Comparison of ENCODE assay signal across 18 cellular contexts in the genomic region with DNA sequence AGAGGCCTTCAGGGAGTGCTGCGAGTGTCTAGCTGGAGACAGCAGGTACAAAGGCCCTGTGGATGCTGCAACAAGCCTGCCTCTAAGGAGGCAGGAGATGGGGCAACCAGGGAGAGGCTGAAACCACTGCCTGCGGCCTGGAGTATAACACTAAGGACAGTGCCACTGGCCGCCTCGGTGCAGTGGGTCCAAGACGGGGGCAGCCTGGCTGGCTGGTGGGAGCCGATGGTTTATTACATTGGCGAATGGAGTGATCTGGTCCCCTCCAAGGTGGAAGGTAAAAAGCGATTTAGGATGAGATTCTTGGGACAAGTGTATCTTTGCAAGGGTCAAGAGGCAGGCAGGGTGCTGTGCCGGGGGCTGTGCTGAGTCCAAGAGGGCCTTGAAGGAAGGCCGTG. TPM values are rescaled to one million over a fixed set of nuclear protein-coding genes. Genes with fewer than 3 reads are reported as not detected.
DNase-seq lines count a peak whose midpoint lies in the region; TF ChIP-seq lines count a peak whose summit lies in the region.
"Had no signal": no experiment of that assay in that cellular context is flagged by ENCODE, and none has a peak within 500 bp of the region (broad histone marks: within the 10 kb centered on the region; RNA-seq: fewer than 3 reads in every experiment).

No MANE protein-coding gene starts in this region.

- no peaks in the 10 kb centered on the region for H3K36me3 Mint-ChIP-seq in endodermal cell (ENCODE audit: low read depth)
- no peaks in the 10 kb centered on the region for H3K36me3 Mint-ChIP-seq in activated naive CD8-positive, alpha-beta T cell treated with anti-CD3 and anti-CD28 coated beads for 36 hours

- no peaks in the 10 kb centered on the region for H3K9me3 Mint-ChIP-seq in endodermal cell
- H3K9me3 Mint-ChIP-seq in activated naive CD8-positive, alpha-beta T cell treated with anti-CD3 and anti-CD28 coated beads for 36 hours = no peaks in the 10 kb centered on the region

- no peaks in the 10 kb centered on the region for H3K79me2 ChIP-seq in osteoblast (ENCODE audit: insufficient read depth, low read length)
- H3K79me2 ChIP-seq in MM.1S (ENCODE audit: low read length) = no peaks in the 10 kb centered on the region

- H3K4me2 ChIP-seq in osteoblast (ENCODE audit: insufficient read depth, low read length) (no peak overlapping the region), MM.1S (ENCODE audit: low read depth, low read length) (no peak overlapping the region)

- H3K4me3 ChIP-seq in endodermal cell (ENCODE audit: low read length) (no peak overlapping the region), osteoblast (ENCODE audit: insufficient read depth, low read length) (no peak overlapping the region), vagina (no peak overlapping the region), MM.1S (ENCODE audit: low read length) (no peak overlapping the region)
- H3K4me3 ChIP-seq: SK-N-MC had no signal

- WGBS in endodermal cell (ENCODE audit: insufficient coverage in 1 of 2, insufficient read length in 1 of 2), 2 experiments = 91 to 93% methylated on average over 8 to 10 of the region's 10 CpGs

- no peak for TF ChIP-seq CTCF in endodermal cell (conservative IDR thresholded peaks at IDR 0.05)
- no peak for TF ChIP-seq CTCF in osteoblast (IDR thresholded peaks at IDR 0.05; ENCODE audit: extremely low read depth, low read depth, low read length)
- no peak for TF ChIP-seq CTCF in vagina (IDR thresholded peaks at IDR 0.05)
- no peak for TF ChIP-seq CTCF in MM.1S (IDR thresholded peaks at IDR 0.05; ENCODE audit: low read length)

- H3K4me1 ChIP-seq in endodermal cell (ENCODE audit: control insufficient read depth, insufficient read depth, low read length) (no peaks in the 10 kb centered on the region), osteoblast (ENCODE audit: insufficient read depth, low read length) (peaks cover 2% of the 10 kb centered on the region), vagina (peaks cover 3% of the 10 kb centered on the region), MM.1S (ENCODE audit: low read length) (no peaks in the 10 kb centered on the region)

- no peaks in the 10 kb centered on the region for H3K9me2 ChIP-seq in MM.1S (replicated peaks; ENCODE audit: insufficient read depth, low read length)

- intact Hi-C loops in vagina (cut with DNase I) = no loop called here

- peaks cover 24% of the 10 kb centered on the region for H3K27me3 Mint-ChIP-seq in endodermal cell (ENCODE audit: insufficient read depth)
- peaks cover 36% of the 10 kb centered on the region for H3K27me3 Mint-ChIP-seq in activated naive CD8-positive, alpha-beta T cell treated with anti-CD3 and anti-CD28 coated beads for 36 hours

- H3K27me3 ChIP-seq in endodermal cell (ENCODE audit: control insufficient read depth, insufficient read depth, low read length, poor library complexity, severe bottlenecking) (peaks cover 25% of the 10 kb centered on the region), osteoblast (ENCODE audit: insufficient read depth, low read length) (peaks cover 32% of the 10 kb centered on the region), vagina (no peaks in the 10 kb centered on the region), MM.1S (replicated peaks; ENCODE audit: insufficient read depth, low read length) (no peaks in the 10 kb centered on the region)

- no peak overlapping the region for H2AFZ ChIP-seq in osteoblast (ENCODE audit: low read length)
- no peak overlapping the region for H2AFZ ChIP-seq in MM.1S (ENCODE audit: low read length)

- H3K9me3 ChIP-seq in endodermal cell (ENCODE audit: control insufficient read depth, low read length) (no peaks in the 10 kb centered on the region), osteoblast (ENCODE audit: low read depth, low read length) (no peaks in the 10 kb centered on the region), vagina (no peaks in the 10 kb centered on the region), MM.1S (replicated peaks; ENCODE audit: insufficient read depth, low read length) (no peaks in the 10 kb centered on the region)

- H4K20me1 ChIP-seq in osteoblast (ENCODE audit: insufficient read depth, low read length) (peaks cover 2% of the 10 kb centered on the region), MM.1S (ENCODE audit: insufficient read depth, low read length) (no peaks in the 10 kb centered on the region)

- peak; percentile 54 for DNase-seq in activated effector memory CD4-positive, alpha-beta T cell treated with anti-CD3 and anti-CD28 coated beads, Interleukin-2, amount 50 U/mL, for 16 hours
- no peak for DNase-seq in activated effector memory CD4-positive, alpha-beta T cell treated with Interleukin-2 at 50 U/mL for 16 hours
- peak; percentile 23 for DNase-seq in endodermal cell
- peak; percentile 77 for DNase-seq in osteoblast (ENCODE audit: insufficient read length, low spot score, missing footprints)
- DNase-seq in vagina (ENCODE audit: extremely low spot score in 2 of 2) = no peak
- DNase-seq in ACHN = no peak
- DNase-seq in activated naive CD8-positive, alpha-beta T cell treated with anti-CD3 and anti-CD28 coated beads for 36 hours = no peak
- DNase-seq in MM.1S = no peak
- DNase-seq: 8988T, EL, GF-D8, Karpas-422, NCI-H1417, NCI-H1694 treated with DMSO at 0.1 percent for 48 hours, NCI-H2081 treated with DMSO at 0.1 percent for 48 hours, NCI-H524 treated with DMSO at 0.1 percent for 48 hours, SHP77 had no signal

- H3K27ac Mint-ChIP-seq in endodermal cell = no peak overlapping the region
- H3K27ac Mint-ChIP-seq in activated naive CD8-positive, alpha-beta T cell treated with anti-CD3 and anti-CD28 coated beads for 36 hours = no peak overlapping the region

- no peak for TF ChIP-seq POLR2A in vagina (IDR thresholded peaks at IDR 0.05)

- no peaks in the 10 kb centered on the region for H3F3A ChIP-seq in MM.1S (ENCODE audit: insufficient read depth, low read length)

- H3K4me3 Mint-ChIP-seq in endodermal cell = no peak overlapping the region
- H3K4me3 Mint-ChIP-seq in activated naive CD8-positive, alpha-beta T cell treated with anti-CD3 and anti-CD28 coated beads for 36 hours = no peak overlapping the region

- in situ Hi-C loops in ACHN (cut with HindIII; ENCODE audit: low pct_ligation_motif_present, low pct_unique_long_range_greater_than_20kb, low sequenced_read_pairs) = no loop called here

- no peak overlapping the region for H3K27ac ChIP-seq in endodermal cell (ENCODE audit: low read depth, low read length)
- H3K27ac ChIP-seq in osteoblast (ENCODE audit: low read depth, low read length) = no peak overlapping the region
- peak overlapping the region; percentile 35 for H3K27ac ChIP-seq in vagina
- no peak overlapping the region for H3K27ac ChIP-seq in MM.1S (ENCODE audit: low read length)
- H3K27ac ChIP-seq: SK-N-MC had no signal

- H3K36me3 ChIP-seq in endodermal cell (ENCODE audit: control insufficient read depth, insufficient read depth, low read length) = no peaks in the 10 kb centered on the region
- no peaks in the 10 kb centered on the region for H3K36me3 ChIP-seq in osteoblast (ENCODE audit: insufficient read depth, low read length)
- peaks cover 0 to 7% of the 10 kb centered on the region in 2 donors for H3K36me3 ChIP-seq in vagina
- no peaks in the 10 kb centered on the region for H3K36me3 ChIP-seq in MM.1S (replicated peaks; ENCODE audit: insufficient read depth, low read length)

- peaks cover 20% of the 10 kb centered on the region for H3K4me1 Mint-ChIP-seq in endodermal cell
- peaks cover 1% of the 10 kb centered on the region for H3K4me1 Mint-ChIP-seq in activated naive CD8-positive, alpha-beta T cell treated with anti-CD3 and anti-CD28 coated beads for 36 hours

- H3K9ac ChIP-seq in endodermal cell (ENCODE audit: extremely low read depth, low read length, poor library complexity, severe bottlenecking) (no peak overlapping the region), MM.1S (ENCODE audit: low read length) (no peak overlapping the region)

RNA-seq across cellular contexts. Expression of a gene that starts 5.8 kb away (rescaled TPM):
- total RNA-seq in endodermal cell (1 to 10 TPM in 1 of 2 donors, under 1 TPM in 1; 0.55 to 2.1 TPM), osteoblast (1.8 and 2.9 TPM in 2 replicates), vagina (6.4 TPM)
- polyA plus RNA-seq in endodermal cell (2013, experiment 1 of 2) = 2.4 TPM
- 1.9 TPM for polyA plus RNA-seq in endodermal cell (2013, experiment 2 of 2)
- total RNA-seq in activated naive CD8-positive, alpha-beta T cell treated with anti-CD3 and anti-CD28 coated beads for 36 hours = 1 to 10 TPM; 1.1 to 1.2 TPM

Comparison
In these comparisons a context has a peak if more than half of its experiments do, and no peak if none do; other contexts are left out.
1. DNase-seq: peak in activated effector memory CD4-positive, alpha-beta T cell treated with anti-CD3 and anti-CD28 coated beads, Interleukin-2, amount 50 U/mL, for 16 hours (single experiment), endodermal cell (single experiment) and osteoblast (single experiment); none in activated effector memory CD4-positive, alpha-beta T cell treated with Interleukin-2 at 50 U/mL for 16 hours (single experiment), vagina (0 of 2), ACHN (single experiment), activated naive CD8-positive, alpha-beta T cell treated with anti-CD3 and anti-CD28 coated beads for 36 hours (single experiment) and MM.1S (single experiment).